ENCODE assay signal across 1 cellular context in genomic region chr17:791807-792206, GRCh38.
TF ChIP-seq lines count a peak whose summit lies in the region.

No MANE protein-coding gene starts in this region.

TF ChIP-seq in GM12878, 131 proteins besides CTCF, POLR2A, EP300 and RAD21:
- TF ChIP-seq TAF1 (IDR thresholded peaks at IDR 0.05; ENCODE audit: borderline replicate concordance, low read depth, low read length) (no peak), SP1 (IDR thresholded peaks at IDR 0.05; ENCODE audit: low read depth, low read length) (no peak), SMAD5 (IDR thresholded peaks at IDR 0.05; ENCODE audit: low read depth) (no peak), CBX5 (IDR thresholded peaks at IDR 0.05; ENCODE audit: low read depth) (no peak), MXI1 (IDR thresholded peaks at IDR 0.05; ENCODE audit: low read depth, low read length) (no peak), CBFB (IDR thresholded peaks at IDR 0.05; ENCODE audit: low read depth) (no peak), ZBTB4 (CRISPR knock-in tag; IDR thresholded peaks at IDR 0.05) (no peak), ATF7 (IDR thresholded peaks at IDR 0.05; ENCODE audit: low read depth) (no peak), RBBP5 (conservative IDR thresholded peaks at IDR 0.05) (no peak)
TF ChIP-seq in GM12878: peak in this region for 0.
